ENCODE assay signal across 28 cellular contexts in the genomic region with DNA sequence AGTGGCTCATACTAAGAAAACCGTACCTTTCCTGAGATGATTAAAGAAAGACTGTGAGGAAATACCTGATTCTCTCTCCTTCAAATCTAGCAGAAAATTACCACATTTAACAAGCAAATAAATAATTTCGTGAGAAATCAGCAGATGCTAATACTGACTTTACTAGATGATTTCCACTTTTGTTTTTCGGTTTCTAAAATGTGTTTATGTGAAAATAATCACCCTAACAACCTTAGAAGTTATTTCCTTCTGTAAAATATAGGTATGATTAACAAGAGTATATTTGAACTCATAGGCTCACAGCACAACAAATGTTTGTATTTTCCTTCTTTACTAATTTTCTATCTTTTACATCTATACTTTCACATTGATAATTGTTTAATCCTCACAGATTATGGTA.
"Had no signal": no experiment of that assay in that cellular context is flagged by ENCODE, and none has a peak within 500 bp of the region (broad histone marks: within the 10 kb centered on the region; RNA-seq: fewer than 3 reads in every experiment).

No MANE protein-coding gene starts in this region.

- H3K4me1 Mint-ChIP-seq: endodermal cell; naive B cell; naive thymus-derived CD8-positive, alpha-beta T cell had no signal

- DNase-seq: cortex of kidney; effector CD8-positive, alpha-beta T cell; effector memory CD8-positive, alpha-beta T cell; endodermal cell; erythroblast; esophagus squamous epithelium; foreskin fibroblast; foreskin melanocyte; gastrocnemius medialis; glutamatergic neuron; head of caudate nucleus; heart right ventricle; hippocampal formation; left cardiac atrium; left lung; left ventricle myocardium superior; lower lobe of right lung; mesenchymal stem cell; mucosa of descending colon; naive B cell; naive thymus-derived CD8-positive, alpha-beta T cell had no signal

- H3K4me3 ChIP-seq: esophagus squamous epithelium, gastrocnemius medialis, heart right ventricle, left lung, lower lobe of right lung, mucosa of descending colon had no signal

- H3K27me3 Mint-ChIP-seq: dendritic cell treated with granulocyte-macrophage colony-stimulating factor and Interleukin-4, amounts not matched to agents 40 ng/mL and 50 ng/mL, for 4 days; effector memory CD8-positive, alpha-beta T cell; naive B cell had no signal

- H3K36me3 ChIP-seq: esophagus squamous epithelium, gastrocnemius medialis, heart right ventricle, left lung, lower lobe of right lung had no signal

- H3K36me3 Mint-ChIP-seq: mesothelial cell of epicardium, naive B cell had no signal

- H3K4me1 ChIP-seq: esophagus squamous epithelium, gastrocnemius medialis, heart right ventricle, left lung, lower lobe of right lung had no signal

- H3K27me3 ChIP-seq: esophagus squamous epithelium, gastrocnemius medialis, heart right ventricle, left lung had no signal

- FAIRE-seq: endometrium, islet of Langerhans, keratinocyte had no signal

- H3K27ac ChIP-seq: epithelial cell of prostate, esophagus squamous epithelium, gastrocnemius medialis, heart right ventricle, left lung, lower lobe of right lung had no signal

- ATAC-seq: effector memory CD8-positive, alpha-beta T cell; esophagus mucosa; gastrocnemius medialis; heart right ventricle; left cardiac atrium; left lung; left ventricle myocardium superior; lower lobe of right lung; mucosa of descending colon; naive thymus-derived CD8-positive, alpha-beta T cell had no signal

- H3K4me3 Mint-ChIP-seq: dendritic cell treated with granulocyte-macrophage colony-stimulating factor and Interleukin-4, amounts not matched to agents 40 ng/mL and 50 ng/mL, for 4 days; effector memory CD8-positive, alpha-beta T cell; endodermal cell; mesothelial cell of epicardium; naive B cell; naive thymus-derived CD8-positive, alpha-beta T cell had no signal

- H3K9me3 Mint-ChIP-seq: endodermal cell had no signal

- H3K27ac Mint-ChIP-seq: dendritic cell treated with granulocyte-macrophage colony-stimulating factor and Interleukin-4, amounts not matched to agents 40 ng/mL and 50 ng/mL, for 4 days; effector memory CD8-positive, alpha-beta T cell; endodermal cell; mesothelial cell of epicardium; naive B cell; naive thymus-derived CD8-positive, alpha-beta T cell had no signal

- H3K9me3 ChIP-seq: esophagus squamous epithelium, gastrocnemius medialis, heart right ventricle, lower lobe of right lung, mucosa of descending colon had no signal
